ENCODE assay signal across 11 cellular contexts in genomic region chr7:123732413-123733091, GRCh38.
"Had no signal": no experiment of that assay in that cellular context is flagged by ENCODE, and none has a peak within 500 bp of the region (broad histone marks: within the 10 kb centered on the region; RNA-seq: fewer than 3 reads in every experiment).

No MANE protein-coding gene starts in this region.

- DNase-seq: H7, HFFc6, IMR-90, Karpas-422, KBM-7 had no signal

- H3K9me3 ChIP-seq: HAP-1 had no signal

- ATAC-seq: GM23338, HCT116 had no signal

- H3K9ac ChIP-seq: KMS-11 had no signal

- H3K27ac Mint-ChIP-seq: GM23338, HFFc6 had no signal

- H3K4me2 ChIP-seq: GM23338, KMS-11 had no signal

- H3K4me3 Mint-ChIP-seq: GM23338, HFFc6 had no signal

- H3K9me3 Mint-ChIP-seq: GM23338, HFFc6 had no signal

- H3K36me3 ChIP-seq: HAP-1 had no signal

- FAIRE-seq: H1, HTR-8/SVneo had no signal

- H3K4me1 ChIP-seq: HAP-1 had no signal

- H3K27ac ChIP-seq: KMS-11 had no signal

- H3K4me3 ChIP-seq: GM23338, HAP-1 had no signal

- H2AFZ ChIP-seq: GM23338 had no signal
